In the genomic region with DNA sequence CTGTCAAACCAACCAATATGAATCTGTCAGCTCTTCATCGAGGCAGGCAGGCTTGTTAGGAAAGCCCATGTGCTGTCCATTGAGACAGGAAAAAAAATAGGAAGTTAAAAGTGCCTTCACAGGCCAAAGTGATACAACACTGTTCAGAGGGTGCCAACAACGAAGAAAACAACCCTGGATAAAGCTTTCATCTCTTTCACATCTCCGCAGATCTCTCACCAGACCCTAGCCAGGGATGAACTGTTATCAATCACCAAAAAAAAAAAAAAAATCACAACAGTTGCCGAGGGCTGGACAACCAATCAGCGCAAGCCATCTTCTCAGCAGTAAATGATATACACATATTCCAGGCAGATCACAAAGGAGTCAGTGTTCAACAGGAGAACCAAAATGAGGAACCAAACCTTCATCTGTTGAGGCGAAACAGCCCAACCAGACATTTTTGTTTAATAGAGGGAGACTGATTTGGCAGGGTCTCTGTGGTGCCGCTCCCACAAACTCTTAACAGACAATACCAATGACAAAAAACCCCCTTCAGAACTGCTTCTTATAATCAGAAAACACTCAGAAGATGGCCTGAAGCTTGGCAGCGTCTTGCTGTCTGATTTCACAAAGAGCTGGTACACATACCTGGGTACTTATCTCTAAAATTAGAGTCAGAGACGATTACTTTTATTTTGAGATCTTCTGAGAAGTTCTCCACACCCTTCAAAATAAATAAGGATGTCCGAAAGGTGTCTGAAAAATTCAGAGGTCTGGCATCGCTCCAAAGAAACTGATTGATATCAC, we compare ENCODE assay signal across 9 cellular contexts. TPM values are rescaled to one million over a fixed set of nuclear protein-coding genes. Genes with fewer than 3 reads are reported as not detected.
DNase-seq lines count a peak whose midpoint lies in the region; ATAC-seq, FAIRE-seq and TF ChIP-seq lines count a peak whose summit lies in the region.
"Had no signal": no experiment of that assay in that cellular context is flagged by ENCODE, and none has a peak within 500 bp of the region (broad histone marks: within the 10 kb centered on the region; RNA-seq: fewer than 3 reads in every experiment).

No MANE protein-coding gene starts in this region.

- BruUV-seq in K562 (replicated peaks; lab: Mats Ljungman, UMichigan) = no TSS peak

- in situ Hi-C loops in K562 (cut with MboI) = no loop called here

- WGBS in K562 (ENCODE audit: insufficient coverage, low coverage, missing lambda C conversion rate) = 46% methylated on average over 11 of the region's 11 CpGs

- peak overlapping the region; percentile 64; the same call in 1 of the 2 replicates for H3K4me3 ChIP-seq in K562

- H2AFZ ChIP-seq in K562 (ENCODE audit: low read depth, low read length) = no peak overlapping the region

- POLR2A ChIA-PET in K562 (lab: Yijun Ruan, JAX) = interaction anchor here (0.6 to 1.2 kb wide), 2 partner anchors 19 to 83 kb away, joined by 3 read pairs; no protein-coding TSS in a partner anchor

- TF ChIP-seq CTCF in K562 (IDR thresholded peaks at IDR 0.05 in 2 of 3, conservative IDR thresholded peaks at IDR 0.05 in 1 of 3; ENCODE audit: insufficient read depth in 2 of 3, low read depth in 1 of 3, low read length in 3 of 3) = no peak

- no peaks in the 10 kb centered on the region for H3K9me3 ChIP-seq in K562 (replicated peaks; ENCODE audit: control insufficient read depth, insufficient read depth, low read depth, low read length)

- no peaks in the 10 kb centered on the region for H3K27me3 ChIP-seq in K562 (ENCODE audit: control insufficient read depth in 2 of 2, insufficient read depth in 2 of 2, low read length in 2 of 2)

- H3K36me3 ChIP-seq in K562 (ENCODE audit: control insufficient read depth, insufficient read depth, low read length) = peaks cover 11% of the 10 kb centered on the region; the same call in 1 of the 3 replicates

- TF ChIP-seq POLR2A in K562 (conservative IDR thresholded peaks at IDR 0.05) = no peak

- CTCF ChIA-PET in K562 (lab: Yijun Ruan, JAX; ENCODE audit: low intra/inter-chr PET ratio) = no interaction called here

- no peaks in the 10 kb centered on the region for H3K9me3 Mint-ChIP-seq in naive B cell

- peaks cover 39 to 52% of the 10 kb centered on the region in 2 experiments for H3K4me1 ChIP-seq in K562 (replicated peaks in 1 of 2; ENCODE audit: control insufficient read depth in 2 of 2, insufficient read depth in 2 of 2, low read length in 2 of 2)

- ATAC-seq in K562 (no peak), naive B cell (ENCODE audit: low read depth in 2 of 2) (peak; percentile 31), GM21786 (IDR thresholded peaks at IDR 0.05; ENCODE audit: unreplicated experiment) (no peak)

- peaks cover 0 to 7% of the 10 kb centered on the region in 2 donors for H3K36me3 Mint-ChIP-seq in naive B cell

- intact Hi-C loops in K562 (cut with micrococcal nuclease) = loop anchor here (5.0 kb wide), 2 partner anchors 38 to 67 kb away; no protein-coding TSS in a partner anchor

- H3K79me2 ChIP-seq in K562 (ENCODE audit: control insufficient read depth, insufficient read depth, low read length) = peaks cover 64% of the 10 kb centered on the region

- H3K27me3 Mint-ChIP-seq in naive B cell = no peaks in the 10 kb centered on the region

- peaks cover 20% of the 10 kb centered on the region for H4K20me1 ChIP-seq in K562 (replicated peaks; ENCODE audit: control insufficient read depth, insufficient read depth, low read length)

- DNase-seq in COLO829 (ENCODE audit: low spot score) = peak; percentile 88
- DNase-seq in LHCN-M2 (ENCODE audit: low read depth) = peak; percentile 52
- DNase-seq in K562 (ENCODE audit: extremely low read depth in 1 of 4, low spot score in 3 of 4) = no peak
- DNase-seq in naive B cell = peak; percentile 79
- DNase-seq in NCI-H2171 treated with DMSO at 0.1 percent for 48 hours (lab: John Stamatoyannopoulos, UW) = no peak
- no peak for DNase-seq in GM03348 (ENCODE audit: low spot score)
- no peak for DNase-seq in NCI-H1436 treated with DMSO at 0.1 percent for 48 hours (lab: John Stamatoyannopoulos, UW)

- FAIRE-seq in K562 (lab: Jason Lieb, UNC) = no peak

- no peaks in the 10 kb centered on the region for H3K9me1 ChIP-seq in K562 (ENCODE audit: control insufficient read depth, insufficient read depth, low read length)

- H3K4me3 Mint-ChIP-seq in naive B cell = peak overlapping the region; percentile 82 to 98 (median 91)

- peak overlapping the region in 1 of 2 experiments; percentile 11; a peak in 1 of 4 replicates for H3K9ac ChIP-seq in K562 (ENCODE audit: insufficient read depth in 1 of 2, low read depth in 2 of 2, low read length in 2 of 2)

- peaks cover 57 to 79% (median 70%) of the 10 kb centered on the region in 3 donors for H3K4me1 Mint-ChIP-seq in naive B cell

- no peak overlapping the region for H3K27ac ChIP-seq in K562 (ENCODE audit: extremely low read depth, low read depth, low read length)
- H3K27ac ChIP-seq: SK-N-MC had no signal

- TF ChIP-seq EP300 in K562 (IDR thresholded peaks at IDR 0.05; ENCODE audit: low read length) = no peak

- TF ChIP-seq RAD21 in K562 (CRISPR knock-in tag; conservative IDR thresholded peaks at IDR 0.05 in 1 of 2, IDR thresholded peaks at IDR 0.05 in 1 of 2) = no peak

- no peak overlapping the region for H3K4me2 ChIP-seq in K562 (ENCODE audit: insufficient read depth, low read length)

- H3K27ac Mint-ChIP-seq in naive B cell = peak overlapping the region; percentile 72 to 99 (median 94)

TF ChIP-seq in K562, 482 proteins besides CTCF, POLR2A, EP300 and RAD21:
- no peak for TF ChIP-seq HDAC6 (IDR thresholded peaks at IDR 0.05; ENCODE audit: low read depth, low read length)
- no peak for TF ChIP-seq DDX20 (tag; IDR thresholded peaks at IDR 0.05; ENCODE audit: low read depth)
- no peak for TF ChIP-seq ARID1B (IDR thresholded peaks at IDR 0.05)
- no peak for TF ChIP-seq ZC3H8 (IDR thresholded peaks at IDR 0.05)
- TF ChIP-seq DIDO1 (tag; IDR thresholded peaks at IDR 0.05; ENCODE audit: low read depth) = no peak
- 0 out of 2 replicates have a peak, but pooled peaks have one; percentile 27 for TF ChIP-seq PHF21A (IDR thresholded peaks at IDR 0.05; ENCODE audit: borderline replicate concordance, low read depth)

RNA-seq across cellular contexts. Expression of a gene that starts 1.9 kb away (rescaled TPM):
- total RNA-seq in LHCN-M2 (2014; rRNA removed) (5.8 and 6.2 TPM in 2 replicates), K562 (2014; rRNA removed) (2.9 and 4.8 TPM in 2 replicates), K562 (2014; rRNA removed; fragmentation: Illumina TruSeq; extraction: Trizol) (0.99 and 1.8 TPM in 2 replicates), K562 (2015; rRNA removed; fragmentation: Illumina TruSeq; extraction: Trizol) (3.2 and 3.5 TPM in 2 replicates), K562 (2021) (7.9 and 8.7 TPM in 2 replicates)
- 7.1 TPM for polyA plus RNA-seq in LHCN-M2 (2012)
- 11.9 and 31.3 TPM in 2 replicates for total RNA-seq in K562 (2011; cell fraction: chromatin; rRNA removed; ENCODE audit: low replicate concordance)
- 14.3 and 19.3 TPM in 2 replicates for total RNA-seq in K562 (2011; cell fraction: nucleolus; rRNA removed)
- total RNA-seq in K562 (2011; cell fraction: nucleoplasm; rRNA removed) = 11.7 and 12.4 TPM in 2 replicates
- polyA plus RNA-seq in K562 (2011; rRNA removed) (5.3 and 7.5 TPM in 2 replicates), K562 (2014; fragmentation: Illumina TruSeq; extraction: Trizol) (3.7 and 3.9 TPM in 2 replicates), K562 (2014; fragmentation: Nextera tagmentation; extraction: Ambion mirVana) (under 1 TPM; 0.45 to 0.56 TPM), K562 (2014; rRNA removed) (4.9 TPM in 2 replicates), naive B cell (ENCODE audit: low read depth in 6 of 6) (10 to 100 TPM; 13.3 to 38.9 (median 19.1) TPM)
- 6.5 and 9.0 TPM in 2 replicates for polyA plus RNA-seq in K562 (2011; cell fraction: cytosol; rRNA removed)
- polyA plus RNA-seq in K562 (2011; cell fraction: nucleus; rRNA removed) = 16.1 and 28.3 TPM in 2 replicates
- 3.6 and 5.4 TPM in 2 replicates for polyA plus RNA-seq in K562 (2012)
- 3.2 and 6.0 TPM in 2 replicates for polyA minus RNA-seq in K562 (2011; rRNA and poly(A)+ RNA removed)
- 4.9 and 5.2 TPM in 2 replicates for polyA minus RNA-seq in K562 (2011; cell fraction: cytosol; rRNA and poly(A)+ RNA removed)
- polyA minus RNA-seq in K562 (2011; cell fraction: nucleus; rRNA and poly(A)+ RNA removed) = 7.8 and 8.2 TPM in 2 replicates

RNA-seq across cellular contexts. Expression of a gene that starts 53.1 kb away (rescaled TPM):
- total RNA-seq in LHCN-M2 (2014; rRNA removed) (0.11 TPM in 1 of 2 replicates, not detected in the other), K562 (2014; rRNA removed) (not detected in 2 replicates), K562 (2014; rRNA removed; fragmentation: Illumina TruSeq; extraction: Trizol) (not detected in 2 replicates), K562 (2015; rRNA removed; fragmentation: Illumina TruSeq; extraction: Trizol) (not detected in 2 replicates), K562 (2021) (not detected in 2 replicates)
- polyA plus RNA-seq in LHCN-M2 (2012) = 0.02 TPM
- total RNA-seq in K562 (2011; cell fraction: chromatin; rRNA removed; ENCODE audit: low replicate concordance) = 0.30 and 0.49 TPM in 2 replicates
- total RNA-seq in K562 (2011; cell fraction: nucleolus; rRNA removed) = 0.17 and 0.26 TPM in 2 replicates
- 0.29 TPM in 1 of 2 replicates, not detected in the other for total RNA-seq in K562 (2011; cell fraction: nucleoplasm; rRNA removed)
- polyA plus RNA-seq in K562 (2011; rRNA removed) (not detected in 2 replicates), K562 (2014; fragmentation: Illumina TruSeq; extraction: Trizol) (not detected in 2 replicates), K562 (2014; fragmentation: Nextera tagmentation; extraction: Ambion mirVana) (under 1 TPM; 0.03 to 0.06 TPM), K562 (2014; rRNA removed) (not detected in 2 replicates), naive B cell (ENCODE audit: low read depth in 6 of 6) (1 to 10 TPM in 1 of 6 donors, under 1 TPM in 4, not detected in 1; 0.16 to 4.6 (median 0.31) TPM)
- not detected in 2 replicates for polyA plus RNA-seq in K562 (2011; cell fraction: cytosol; rRNA removed)
- not detected in 2 replicates for polyA plus RNA-seq in K562 (2011; cell fraction: nucleus; rRNA removed)
- 0.18 and 0.30 TPM in 2 replicates for polyA plus RNA-seq in K562 (2012)
- not detected in 2 replicates for polyA minus RNA-seq in K562 (2011; rRNA and poly(A)+ RNA removed)
- polyA minus RNA-seq in K562 (2011; cell fraction: cytosol; rRNA and poly(A)+ RNA removed) = not detected in 2 replicates
- not detected in 2 replicates for polyA minus RNA-seq in K562 (2011; cell fraction: nucleus; rRNA and poly(A)+ RNA removed)

Comparison
In these comparisons a context has a peak if more than half of its experiments do, and no peak if none do; other contexts are left out.
1. DNase-seq: peak in COLO829 (single experiment), LHCN-M2 (single experiment) and naive B cell (single experiment); none in K562 (0 of 4), NCI-H2171 treated with DMSO at 0.1 percent for 48 hours (single experiment), GM03348 (single experiment) and NCI-H1436 treated with DMSO at 0.1 percent for 48 hours (single experiment).
2. ATAC-seq: peak in naive B cell (2 of 2); none in K562 (single experiment) and GM21786 (single experiment).